Comparison of ENCODE assay signal across 29 cellular contexts in genomic region chr7:71727347-71727746, GRCh38.
"Had no signal": no experiment of that assay in that cellular context is flagged by ENCODE, and none has a peak within 500 bp of the region (broad histone marks: within the 10 kb centered on the region; RNA-seq: fewer than 3 reads in every experiment).

No MANE protein-coding gene starts in this region.

- H3K36me3 ChIP-seq: ascending aorta, cardiac muscle cell had no signal

- H3K27me3 ChIP-seq: ascending aorta, cardiac muscle cell had no signal

- DNase-seq: activated B cell treated with CpG ODN at 0.5 μM for 24 hours; activated CD4-positive, alpha-beta memory T cell treated with anti-CD3 and anti-CD28 coated beads, Interleukin-2, amount 10 ng/mL, durations not matched to agents 7 days and 5 days; activated CD4-positive, alpha-beta T cell treated with anti-CD3 and anti-CD28 coated beads for 4 hours; activated CD4-positive, alpha-beta T cell treated with anti-CD3 and anti-CD28 coated beads, Interleukin-2, amount 10 ng/mL, durations not matched to agents 24 days and 14 days; activated CD4-positive, alpha-beta T cell treated with anti-CD3 and anti-CD28 coated beads, Interleukin-2, amount 50 U/mL, for 48 hours; activated CD4-positive, CD25-positive, alpha-beta regulatory T cell treated with anti-CD3 and anti-CD28 coated beads, Interleukin-2, amount 50 U/mL, for 72 hours; activated CD8-positive, alpha-beta memory T cell treated with anti-CD3 and anti-CD28 coated beads for 24 hours; activated CD8-positive, alpha-beta memory T cell treated with anti-CD3 and anti-CD28 coated beads, Interleukin-2, amount 10 ng/mL, durations not matched to agents 7 days and 5 days; activated CD8-positive, alpha-beta memory T cell treated with anti-CD3 and anti-CD28 coated beads, Interleukin-2, amount 50 U/mL, for 48 hours; activated CD8-positive, alpha-beta T cell treated with anti-CD3 and anti-CD28 coated beads, Interleukin-2, amount 10 ng/mL, durations not matched to agents 7 days and 5 days; activated effector memory CD4-positive, alpha-beta T cell treated with Interleukin-2 at 50 U/mL for 16 hours; activated gamma-delta T cell; activated naive CD4-positive, alpha-beta T cell treated with anti-CD3 and anti-CD28 coated beads, Interleukin-2, amount 10 ng/mL, durations not matched to agents 7 days and 5 days; activated naive CD4-positive, alpha-beta T cell treated with Interleukin-2 at 50 U/mL for 16 hours; activated naive CD8-positive, alpha-beta T cell treated with anti-CD3 and anti-CD28 coated beads, Interleukin-2, amount 10 ng/mL, durations not matched to agents 7 days and 5 days; activated naive CD8-positive, alpha-beta T cell treated with anti-CD3 and anti-CD28 coated beads, Interleukin-2, amount 50 U/mL, for 24 hours; activated T-cell treated with anti-CD3 and anti-CD28 coated beads, Interleukin-2, amount 50 U/mL, for 24 hours; activated T-cell treated with anti-CD3 and anti-CD28 coated beads, Interleukin-2, amount 50 U/mL, for 48 hours; amygdala; anterior cingulate cortex; central memory CD4-positive, alpha-beta T cell; T-helper 1 cell; T-helper 2 cell; T-helper 9 cell had no signal

- FAIRE-seq: bronchial epithelial cell, TTC549 had no signal

- H3K4me3 ChIP-seq: ascending aorta, cardiac muscle cell had no signal

- H3K27ac ChIP-seq: ascending aorta, cardiac muscle cell, VCaP had no signal

- ATAC-seq: activated CD8-positive, alpha-beta memory T cell treated with anti-CD3 and anti-CD28 coated beads, Interleukin-2, amount 10 ng/mL, durations not matched to agents 7 days and 5 days; activated CD8-positive, alpha-beta T cell treated with anti-CD3 and anti-CD28 coated beads, Interleukin-2, amount 10 ng/mL, durations not matched to agents 7 days and 5 days; activated naive CD8-positive, alpha-beta T cell treated with anti-CD3 and anti-CD28 coated beads, Interleukin-2, amount 50 U/mL, for 24 hours had no signal

- H3K4me1 ChIP-seq: ascending aorta had no signal
